2 cellular contexts compared by ENCODE assay signal in genomic region chr6:39335780-39336541, GRCh38.
TF ChIP-seq lines count a peak whose summit lies in the region.

No MANE protein-coding gene starts in this region.

TF ChIP-seq in liver, 16 proteins besides CTCF, POLR2A, EP300 and RAD21:
- TF ChIP-seq JUND (IDR thresholded peaks at IDR 0.05) (no peak), NR2F2 (IDR thresholded peaks at IDR 0.05) (peak; percentile 38)
- TF ChIP-seq, protein P1, sequence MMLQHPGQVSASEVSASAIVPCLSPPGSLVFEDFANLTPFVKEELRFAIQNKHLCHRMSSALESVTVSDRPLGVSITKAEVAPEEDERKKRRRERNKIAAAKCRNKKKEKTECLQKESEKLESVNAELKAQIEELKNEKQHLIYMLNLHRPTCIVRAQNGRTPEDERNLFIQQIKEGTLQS (IDR thresholded peaks at IDR 0.05) = no peak

TF ChIP-seq in HepG2, 621 proteins besides CTCF, POLR2A, EP300 and RAD21:
- no peak for TF ChIP-seq CENPX (CRISPR knock-in tag; IDR thresholded peaks at IDR 0.05)
